Comparison of ENCODE assay signal across 12 cellular contexts in the genomic region with DNA sequence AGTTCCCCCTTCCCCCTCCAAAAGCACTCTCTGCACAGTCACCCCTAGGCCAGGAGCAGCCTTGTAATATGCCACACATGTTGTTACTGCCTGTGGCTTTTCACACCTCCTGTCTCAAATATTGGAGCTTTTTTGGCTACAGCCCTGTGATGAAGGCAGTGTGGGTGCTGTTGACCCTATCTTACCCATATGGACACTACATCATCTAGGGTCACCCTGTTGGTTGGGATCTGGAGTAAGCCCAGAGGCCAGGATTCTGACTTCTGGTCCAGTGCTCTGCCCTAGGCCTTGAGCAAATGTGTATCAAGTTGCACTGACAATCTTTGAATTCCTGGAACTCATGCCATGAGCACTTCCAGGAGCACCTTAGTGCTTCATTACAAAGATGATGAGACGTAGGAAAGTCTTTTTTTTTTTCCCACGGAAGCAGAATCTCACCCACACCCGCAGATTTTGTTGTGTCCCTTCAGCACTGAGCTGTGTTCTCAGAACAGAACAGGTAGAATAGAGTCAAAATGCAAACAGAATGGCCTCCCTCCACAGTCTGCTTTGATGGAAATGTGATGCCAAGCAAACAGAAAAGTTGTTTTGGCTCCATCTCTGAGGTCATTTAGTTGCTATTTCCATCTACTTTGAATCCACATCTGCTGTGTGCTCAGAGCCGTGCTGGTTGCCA. TPM values are rescaled to one million over a fixed set of nuclear protein-coding genes. Genes with fewer than 3 reads are reported as not detected.
DNase-seq lines count a peak whose midpoint lies in the region; ATAC-seq and TF ChIP-seq lines count a peak whose summit lies in the region.
"Had no signal": no experiment of that assay in that cellular context is flagged by ENCODE, and none has a peak within 500 bp of the region (broad histone marks: within the 10 kb centered on the region; RNA-seq: fewer than 3 reads in every experiment).

No MANE protein-coding gene starts in this region.

- 13 to 21% (median 13%) methylated on average over 4 of the region's 4 CpGs for whole genome bisulfite sequencing in psoas muscle, 3 donors

- H3K9me3 ChIP-seq in psoas muscle: peaks cover 8% of the 10 kb centered on the region
- H3K9me3 ChIP-seq: sigmoid colon had no signal

- intact Hi-C loops in psoas muscle (cut with DNase I): loop anchor here in 1 of 2 donors (5.0 kb wide), 1 partner anchor 42 kb away; no protein-coding TSS in a partner anchor

- in situ Hi-C loops in brain microvascular endothelial cell (cut with HindIII; ENCODE audit: low pct_ligation_motif_present, low sequenced_read_pairs): no loop called here

- ATAC-seq in psoas muscle (peak; percentile 62 to 77 (median 68)), GM19455 (IDR thresholded peaks at IDR 0.05; ENCODE audit: unreplicated experiment) (no peak)

- no peak overlapping the region for H3K4me3 ChIP-seq in brain microvascular endothelial cell (ENCODE audit: low read depth, low read length)
- H3K4me3 ChIP-seq in psoas muscle: no peak overlapping the region
- H3K4me3 ChIP-seq: sigmoid colon had no signal

- H3K36me3 ChIP-seq in brain microvascular endothelial cell (replicated peaks) (peaks cover 21% of the 10 kb centered on the region), psoas muscle (ENCODE audit: insufficient read depth in 1 of 2, low read depth in 1 of 2) (no peaks in the 10 kb centered on the region)
- H3K36me3 ChIP-seq: sigmoid colon had no signal

- TF ChIP-seq CTCF in brain microvascular endothelial cell (IDR thresholded peaks at IDR 0.05; ENCODE audit: low read depth, low read length, missing control alignments) (no peak), psoas muscle (IDR thresholded peaks at IDR 0.05) (no peak)

- H3K27me3 ChIP-seq in brain microvascular endothelial cell (replicated peaks): no peaks in the 10 kb centered on the region
- H3K27me3 ChIP-seq in psoas muscle (ENCODE audit: insufficient read depth in 3 of 3, low read length in 2 of 3): no peaks in the 10 kb centered on the region
- H3K27me3 ChIP-seq: sigmoid colon had no signal

- H3K27ac ChIP-seq in brain microvascular endothelial cell (peak overlapping the region; percentile 100), psoas muscle (peak overlapping the region; percentile 90)

- DNase-seq in DMS 273 (lab: John Stamatoyannopoulos, UW; ENCODE audit: unreplicated experiment) (peak; percentile 34), NCI-H526 (lab: John Stamatoyannopoulos, UW) (peak; percentile 74 to 86), brain microvascular endothelial cell (no peak), psoas muscle (no peak), HPDE6-E6E7 (ENCODE audit: extremely low spot score) (no peak), cerebellar nuclear complex (lab: John Stamatoyannopoulos, UW) (no peak)
- no peak for DNase-seq in activated CD8-positive, alpha-beta memory T cell treated with anti-CD3 and anti-CD28 coated beads, Interleukin-2, amount 50 U/mL, for 48 hours
- DNase-seq: effector CD8-positive, alpha-beta T cell; NCI-H1417; SIG-M5; sigmoid colon had no signal

- H3K4me1 ChIP-seq in psoas muscle: peaks cover 74% of the 10 kb centered on the region

RNA-seq across cellular contexts. Expression of gene SMAD3, which starts 49.6 kb away (rescaled TPM):
- 10 to 100 TPM; 25.7 to 47.6 (median 44.0) TPM for total RNA-seq in psoas muscle
- 10 to 100 TPM in 2 of 3 donors, 1 to 10 TPM in 1; 2.9 to 29.3 (median 20.3) TPM for polyA plus RNA-seq in psoas muscle

Comparison
In these comparisons a context has a peak if more than half of its experiments do, and no peak if none do; other contexts are left out.
1. DNase-seq: peak in DMS 273 (single experiment) and NCI-H526 (2 of 2); none in brain microvascular endothelial cell (single experiment), psoas muscle (0 of 2), HPDE6-E6E7 (single experiment), cerebellar nuclear complex (0 of 2) and activated CD8-positive, alpha-beta memory T cell treated with anti-CD3 and anti-CD28 coated beads, Interleukin-2, amount 50 U/mL, for 48 hours (single experiment).